16 cellular contexts compared by ENCODE assay signal in the genomic region with DNA sequence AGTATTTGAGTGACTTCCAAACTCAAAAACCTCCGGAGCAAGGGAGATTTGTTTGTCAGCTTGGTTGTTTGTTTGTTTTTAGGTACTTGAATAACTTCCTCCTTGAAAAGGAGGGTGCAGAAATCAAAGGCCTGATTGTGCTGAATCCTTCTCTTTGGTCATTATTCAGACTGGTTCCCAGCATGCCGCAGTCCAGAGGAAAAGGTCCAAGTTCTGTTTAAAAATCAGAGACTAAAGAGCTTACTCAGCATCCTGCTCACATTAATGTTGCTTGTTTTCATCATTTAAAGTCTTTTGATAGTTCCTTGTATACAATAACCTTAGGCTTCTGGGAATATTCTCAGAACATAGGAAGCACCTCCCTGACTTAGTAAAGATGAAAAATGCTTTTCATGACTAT. TPM values are rescaled to one million over a fixed set of nuclear protein-coding genes. Genes with fewer than 3 reads are reported as not detected.
"Had no signal": no experiment of that assay in that cellular context is flagged by ENCODE, and none has a peak within 500 bp of the region (broad histone marks: within the 10 kb centered on the region; RNA-seq: fewer than 3 reads in every experiment).

No MANE protein-coding gene starts in this region.

- H3K27ac ChIP-seq: colonic mucosa, epithelial cell of prostate, transverse colon had no signal

- H3K4me3 Mint-ChIP-seq: activated CD4-positive, alpha-beta memory T cell treated with anti-CD3 and anti-CD28 coated beads, Interleukin-2, amount 10 ng/mL, durations not matched to agents 7 days and 5 days; activated naive CD8-positive, alpha-beta T cell treated with anti-CD3 and anti-CD28 coated beads, Interleukin-2, amount 10 ng/mL, durations not matched to agents 7 days and 5 days; immature natural killer cell; natural killer cell treated with Interleukin-12 subunit alpha and Interleukin-12 subunit beta and Interleukin-15 and Interleukin-18, amount 100 ng/mL, for 72 hours; stimulated activated memory B cell treated with anti-CD40 and anti-IgM and Interleukin-4, amounts not matched to agents 10 μg/mL and 1 μg/mL and 100 μg/mL, for 72 hours had no signal

- H3K9me3 Mint-ChIP-seq: activated CD4-positive, alpha-beta memory T cell treated with anti-CD3 and anti-CD28 coated beads, Interleukin-2, amount 10 ng/mL, durations not matched to agents 7 days and 5 days; activated naive CD8-positive, alpha-beta T cell treated with anti-CD3 and anti-CD28 coated beads, Interleukin-2, amount 10 ng/mL, durations not matched to agents 7 days and 5 days; natural killer cell treated with Interleukin-12 subunit alpha and Interleukin-12 subunit beta and Interleukin-15 and Interleukin-18, amount 100 ng/mL, for 72 hours; stimulated activated memory B cell treated with anti-CD40 and anti-IgM and Interleukin-4, amounts not matched to agents 10 μg/mL and 1 μg/mL and 100 μg/mL, for 72 hours had no signal

- H3K36me3 ChIP-seq: colonic mucosa, transverse colon had no signal

- ATAC-seq: natural killer cell treated with Interleukin-12 subunit alpha and Interleukin-12 subunit beta and Interleukin-15 and Interleukin-18, amount 100 ng/mL, for 72 hours; right cardiac atrium; stimulated activated memory B cell treated with anti-CD40 and anti-IgM and Interleukin-4, amounts not matched to agents 10 μg/mL and 1 μg/mL and 100 μg/mL, for 72 hours had no signal

- DNase-seq: activated CD4-positive, alpha-beta memory T cell treated with anti-CD3 and anti-CD28 coated beads, Interleukin-2, amount 10 ng/mL, durations not matched to agents 7 days and 5 days; activated naive CD8-positive, alpha-beta T cell treated with anti-CD3 and anti-CD28 coated beads, Interleukin-2, amount 10 ng/mL, durations not matched to agents 7 days and 5 days; activated T-cell treated with anti-CD3 and anti-CD28 coated beads, Interleukin-2, amount 50 U/mL, for 48 hours; aorta; colonic mucosa; effector CD8-positive, alpha-beta T cell; immature natural killer cell; mammary epithelial cell; posterior cingulate gyrus; right cardiac atrium; transverse colon had no signal

- H3K4me3 ChIP-seq: colonic mucosa, smooth muscle cell had no signal

- H3K9me3 ChIP-seq: colonic mucosa, transverse colon had no signal

- H3K36me3 Mint-ChIP-seq: activated naive CD8-positive, alpha-beta T cell treated with anti-CD3 and anti-CD28 coated beads, Interleukin-2, amount 10 ng/mL, durations not matched to agents 7 days and 5 days; immature natural killer cell; natural killer cell treated with Interleukin-12 subunit alpha and Interleukin-12 subunit beta and Interleukin-15 and Interleukin-18, amount 100 ng/mL, for 72 hours; stimulated activated memory B cell treated with anti-CD40 and anti-IgM and Interleukin-4, amounts not matched to agents 10 μg/mL and 1 μg/mL and 100 μg/mL, for 72 hours had no signal

- H3K27ac Mint-ChIP-seq: activated CD4-positive, alpha-beta memory T cell treated with anti-CD3 and anti-CD28 coated beads, Interleukin-2, amount 10 ng/mL, durations not matched to agents 7 days and 5 days; activated naive CD8-positive, alpha-beta T cell treated with anti-CD3 and anti-CD28 coated beads, Interleukin-2, amount 10 ng/mL, durations not matched to agents 7 days and 5 days; immature natural killer cell; natural killer cell treated with Interleukin-12 subunit alpha and Interleukin-12 subunit beta and Interleukin-15 and Interleukin-18, amount 100 ng/mL, for 72 hours; stimulated activated memory B cell treated with anti-CD40 and anti-IgM and Interleukin-4, amounts not matched to agents 10 μg/mL and 1 μg/mL and 100 μg/mL, for 72 hours had no signal

- H3K4me1 ChIP-seq: colonic mucosa had no signal

RNA-seq across cellular contexts. Expression of a gene that starts 1.0 kb away (rescaled TPM):
- total RNA-seq: activated CD4-positive, alpha-beta memory T cell treated with anti-CD3 and anti-CD28 coated beads, Interleukin-2, amount 10 ng/mL, durations not matched to agents 7 days and 5 days; activated naive CD8-positive, alpha-beta T cell treated with anti-CD3 and anti-CD28 coated beads, Interleukin-2, amount 10 ng/mL, durations not matched to agents 7 days and 5 days; aorta; bronchial epithelial cell; mammary epithelial cell; natural killer cell treated with Interleukin-12 subunit alpha and Interleukin-12 subunit beta and Interleukin-15 and Interleukin-18, amount 100 ng/mL, for 72 hours; smooth muscle cell had no signal
- polyA plus RNA-seq: immature natural killer cell, mammary epithelial cell, smooth muscle cell had no signal
